1 cellular context compared by ENCODE assay signal in genomic region chr16:21599994-21600773, GRCh38.
A peak's percentile ranks its signal among the peaks of the same experiment; 100 is the strongest.
TF ChIP-seq lines count a peak whose summit lies in the region.

No MANE protein-coding gene starts in this region.

TF ChIP-seq in HepG2, 621 proteins besides CTCF, POLR2A, EP300 and RAD21 (continued from another document and continues in another):
- TF ChIP-seq GMEB2 (CRISPR knock-in tag; IDR thresholded peaks at IDR 0.05; ENCODE audit: low read depth) (no peak), WIZ (CRISPR knock-in tag; IDR thresholded peaks at IDR 0.05) (no peak), ZBTB46 (CRISPR knock-in tag; IDR thresholded peaks at IDR 0.05; ENCODE audit: borderline replicate concordance) (peak; percentile 68; the same call in 1 of the 2 replicates), NFYC (CRISPR knock-in tag; IDR thresholded peaks at IDR 0.05) (no peak), AKAP8 (CRISPR knock-in tag; IDR thresholded peaks at IDR 0.05) (no peak; the same call in 1 of the 2 replicates), KAT2B (IDR thresholded peaks at IDR 0.05; ENCODE audit: borderline replicate concordance, low read depth, low read length) (no peak), GATAD1 (CRISPR knock-in tag; IDR thresholded peaks at IDR 0.05) (no peak), ETV6 (CRISPR knock-in tag; conservative IDR thresholded peaks at IDR 0.05) (no peak; the same call in 1 of the 2 replicates), ZNF292 (CRISPR knock-in tag; IDR thresholded peaks at IDR 0.05; ENCODE audit: borderline replicate concordance, low read depth) (no peak), ZNF75D (CRISPR knock-in tag; IDR thresholded peaks at IDR 0.05; ENCODE audit: borderline replicate concordance) (no peak), MAFK (conservative IDR thresholded peaks at IDR 0.05 in 1 of 2, IDR thresholded peaks at IDR 0.05 in 1 of 2; ENCODE audit: low read length in 2 of 2) (no peak), IRF2 (CRISPR knock-in tag; IDR thresholded peaks at IDR 0.05) (peak; percentile 14; the same call in 1 of the 2 replicates), CREBL2 (CRISPR knock-in tag; IDR thresholded peaks at IDR 0.05; ENCODE audit: borderline replicate concordance) (no peak), ZNF766 (CRISPR knock-in tag; IDR thresholded peaks at IDR 0.05; ENCODE audit: borderline replicate concordance) (no peak), ZNF619 (CRISPR knock-in tag; IDR thresholded peaks at IDR 0.05) (no peak), ZBTB39 (CRISPR knock-in tag; IDR thresholded peaks at IDR 0.05) (no peak), STAG1 (CRISPR knock-in tag; IDR thresholded peaks at IDR 0.05) (no peak), HNRNPLL (IDR thresholded peaks at IDR 0.05; ENCODE audit: low read depth, low read length, poor library complexity, severe bottlenecking) (no peak), ARHGAP35 (CRISPR knock-in tag; IDR thresholded peaks at IDR 0.05; ENCODE audit: borderline replicate concordance) (peak; percentile 57; the same call in 1 of the 2 replicates), ZNF629 (CRISPR knock-in tag; conservative IDR thresholded peaks at IDR 0.05) (no peak), ZFP37 (CRISPR knock-in tag; IDR thresholded peaks at IDR 0.05; ENCODE audit: borderline replicate concordance) (no peak), ZNF121 (CRISPR knock-in tag; IDR thresholded peaks at IDR 0.05) (no peak), ZNF782 (CRISPR knock-in tag; IDR thresholded peaks at IDR 0.05; ENCODE audit: borderline replicate concordance) (peak; percentile 77; the same call in 1 of the 2 replicates), E2F5 (CRISPR knock-in tag; conservative IDR thresholded peaks at IDR 0.05) (no peak), ZSCAN12 (CRISPR knock-in tag; IDR thresholded peaks at IDR 0.05) (0 out of 2 replicates have a peak, but pooled peaks have one; percentile 18), CCAR2 (optimal IDR thresholded peaks at IDR 0.05; ENCODE audit: low read depth, low read length) (no peak), RARA (CRISPR knock-in tag; IDR thresholded peaks at IDR 0.05) (no peak), MAZ (IDR thresholded peaks at IDR 0.05; ENCODE audit: borderline replicate concordance, low read depth, low read length) (no peak), MAZ (CRISPR knock-in tag; IDR thresholded peaks at IDR 0.05; ENCODE audit: low read depth) (no peak), JUN (CRISPR knock-in tag; IDR thresholded peaks at IDR 0.05) (0 out of 2 replicates have a peak, but pooled peaks have one; percentile 47), NFE2L1 (CRISPR knock-in tag; IDR thresholded peaks at IDR 0.05; ENCODE audit: borderline replicate concordance) (no peak), ZNF503 (CRISPR knock-in tag; IDR thresholded peaks at IDR 0.05) (no peak), ZNF569 (CRISPR knock-in tag; IDR thresholded peaks at IDR 0.05; ENCODE audit: borderline replicate concordance) (no peak), FOXA3 (CRISPR knock-in tag; IDR thresholded peaks at IDR 0.05) (no peak), ZNF784 (CRISPR knock-in tag; IDR thresholded peaks at IDR 0.05; ENCODE audit: borderline replicate concordance) (no peak), REST (IDR thresholded peaks at IDR 0.05; ENCODE audit: borderline replicate concordance in 1 of 2, low read depth in 1 of 2, low read length in 2 of 2) (no peak), ATF6 (CRISPR knock-in tag; conservative IDR thresholded peaks at IDR 0.05) (no peak), STAT6 (CRISPR knock-in tag; IDR thresholded peaks at IDR 0.05; ENCODE audit: borderline replicate concordance) (no peak), ZBTB33 (CRISPR knock-in tag; IDR thresholded peaks at IDR 0.05) (no peak), POLR2AphosphoS2 (IDR thresholded peaks at IDR 0.05; ENCODE audit: low read depth, low read length) (no peak), NR3C1 (CRISPR knock-in tag; IDR thresholded peaks at IDR 0.05) (no peak), CC2D1A (CRISPR knock-in tag; IDR thresholded peaks at IDR 0.05) (no peak), SKI (IDR thresholded peaks at IDR 0.05; ENCODE audit: partially characterized antibody) (no peak)
